1 cellular context compared by ENCODE assay signal in the genomic region with DNA sequence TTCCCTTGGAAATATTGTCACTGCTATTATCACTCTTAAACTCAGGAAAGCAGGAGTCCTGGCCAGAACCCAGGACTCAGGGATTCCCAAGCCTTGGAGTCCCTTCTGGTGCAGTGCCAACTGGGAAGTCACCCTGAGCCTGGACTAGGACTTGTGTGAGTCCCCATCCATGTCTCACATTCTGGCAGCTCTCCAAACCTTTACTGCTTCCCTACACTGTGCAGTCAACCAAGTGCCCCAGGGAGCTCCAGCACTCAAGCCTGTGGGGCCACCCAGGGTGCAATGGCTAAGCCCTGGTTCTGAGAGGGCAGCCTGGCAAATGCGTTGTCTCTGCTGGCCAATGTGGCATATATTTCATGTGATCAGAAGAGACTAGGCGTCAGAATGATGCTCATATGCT.
TF ChIP-seq lines count a peak whose summit lies in the region.

No MANE protein-coding gene starts in this region.

TF ChIP-seq in SK-N-SH, 30 proteins besides CTCF, POLR2A, EP300 and RAD21 (continued from another document):
- TF ChIP-seq MAX (IDR thresholded peaks at IDR 0.05; ENCODE audit: low read depth) (no peak), TEAD4 (IDR thresholded peaks at IDR 0.05; ENCODE audit: borderline replicate concordance, insufficient read depth) (no peak), PBX3 (IDR thresholded peaks at IDR 0.05) (no peak), TCF12 (IDR thresholded peaks at IDR 0.05) (no peak), POLR2AphosphoS5 (IDR thresholded peaks at IDR 0.05; ENCODE audit: low read depth, low read length) (no peak), GABPA (IDR thresholded peaks at IDR 0.05; ENCODE audit: low read depth) (no peak)
